1 cellular context compared by ENCODE assay signal in genomic region chr3:197749601-197750395, GRCh38.
TF ChIP-seq lines count a peak whose summit lies in the region.

A gene with protein sequence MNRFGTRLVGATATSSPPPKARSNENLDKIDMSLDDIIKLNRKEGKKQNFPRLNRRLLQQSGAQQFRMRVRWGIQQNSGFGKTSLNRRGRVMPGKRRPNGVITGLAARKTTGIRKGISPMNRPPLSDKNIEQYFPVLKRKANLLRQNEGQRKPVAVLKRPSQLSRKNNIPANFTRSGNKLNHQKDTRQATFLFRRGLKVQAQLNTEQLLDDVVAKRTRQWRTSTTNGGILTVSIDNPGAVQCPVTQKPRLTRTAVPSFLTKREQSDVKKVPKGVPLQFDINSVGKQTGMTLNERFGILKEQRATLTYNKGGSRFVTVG (plus strand): TSS chr3:197749883. CDS start chr3:197749972, 89 bp downstream.

TF ChIP-seq in HEK293, 187 proteins besides CTCF, POLR2A, EP300 and RAD21 (continued from another document and continues in another):
- TF ChIP-seq ZNF280D (tag by site-specific recombination; IDR thresholded peaks at IDR 0.05) = no peak
- no peak for TF ChIP-seq ZNF184 (tag by site-specific recombination; IDR thresholded peaks at IDR 0.05)
- no peak for TF ChIP-seq ZNF623 (tag by site-specific recombination; IDR thresholded peaks at IDR 0.05)
- TF ChIP-seq, protein P1, sequence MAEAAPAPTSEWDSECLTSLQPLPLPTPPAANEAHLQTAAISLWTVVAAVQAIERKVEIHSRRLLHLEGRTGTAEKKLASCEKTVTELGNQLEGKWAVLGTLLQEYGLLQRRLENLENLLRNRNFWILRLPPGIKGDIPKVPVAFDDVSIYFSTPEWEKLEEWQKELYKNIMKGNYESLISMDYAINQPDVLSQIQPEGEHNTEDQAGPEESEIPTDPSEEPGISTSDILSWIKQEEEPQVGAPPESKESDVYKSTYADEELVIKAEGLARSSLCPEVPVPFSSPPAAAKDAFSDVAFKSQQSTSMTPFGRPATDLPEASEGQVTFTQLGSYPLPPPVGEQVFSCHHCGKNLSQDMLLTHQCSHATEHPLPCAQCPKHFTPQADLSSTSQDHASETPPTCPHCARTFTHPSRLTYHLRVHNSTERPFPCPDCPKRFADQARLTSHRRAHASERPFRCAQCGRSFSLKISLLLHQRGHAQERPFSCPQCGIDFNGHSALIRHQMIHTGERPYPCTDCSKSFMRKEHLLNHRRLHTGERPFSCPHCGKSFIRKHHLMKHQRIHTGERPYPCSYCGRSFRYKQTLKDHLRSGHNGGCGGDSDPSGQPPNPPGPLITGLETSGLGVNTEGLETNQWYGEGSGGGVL (tag by site-specific recombination; IDR thresholded peaks at IDR 0.05) = peak; percentile 12; the same call in 1 of the 2 replicates
- TF ChIP-seq, protein P2, sequence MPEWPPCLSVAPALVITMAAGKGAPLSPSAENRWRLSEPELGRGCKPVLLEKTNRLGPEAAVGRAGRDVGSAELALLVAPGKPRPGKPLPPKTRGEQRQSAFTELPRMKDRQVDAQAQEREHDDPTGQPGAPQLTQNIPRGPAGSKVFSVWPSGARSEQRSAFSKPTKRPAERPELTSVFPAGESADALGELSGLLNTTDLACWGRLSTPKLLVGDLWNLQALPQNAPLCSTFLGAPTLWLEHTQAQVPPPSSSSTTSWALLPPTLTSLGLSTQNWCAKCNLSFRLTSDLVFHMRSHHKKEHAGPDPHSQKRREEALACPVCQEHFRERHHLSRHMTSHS (tag by site-specific recombination; IDR thresholded peaks at IDR 0.05) = no peak
- no peak for TF ChIP-seq ZNF292 (tag by site-specific recombination; IDR thresholded peaks at IDR 0.05; ENCODE audit: borderline replicate concordance, low read depth)
- no peak for TF ChIP-seq ZBTB48 (tag by site-specific recombination; IDR thresholded peaks at IDR 0.05)
- no peak for TF ChIP-seq ZNF626 (tag by site-specific recombination; IDR thresholded peaks at IDR 0.05)
- no peak for TF ChIP-seq ZNF121 (tag by site-specific recombination; IDR thresholded peaks at IDR 0.05)
- TF ChIP-seq KLF9 (tag by site-specific recombination; IDR thresholded peaks at IDR 0.05; ENCODE audit: low read depth) = peak; percentile 72
- TF ChIP-seq BCL11B (tag by site-specific recombination; IDR thresholded peaks at IDR 0.05; ENCODE audit: low read depth) = 0 out of 2 replicates have a peak, but pooled peaks have one; percentile 1
- no peak for TF ChIP-seq KLF1 (tag by site-specific recombination; IDR thresholded peaks at IDR 0.05)
- no peak for TF ChIP-seq SP2 (tag by site-specific recombination; IDR thresholded peaks at IDR 0.05)
- 0 out of 2 replicates have a peak, but pooled peaks have one; percentile 47 for TF ChIP-seq ZNF341 (tag by site-specific recombination; IDR thresholded peaks at IDR 0.05; ENCODE audit: low read depth)
- TF ChIP-seq, protein P3, sequence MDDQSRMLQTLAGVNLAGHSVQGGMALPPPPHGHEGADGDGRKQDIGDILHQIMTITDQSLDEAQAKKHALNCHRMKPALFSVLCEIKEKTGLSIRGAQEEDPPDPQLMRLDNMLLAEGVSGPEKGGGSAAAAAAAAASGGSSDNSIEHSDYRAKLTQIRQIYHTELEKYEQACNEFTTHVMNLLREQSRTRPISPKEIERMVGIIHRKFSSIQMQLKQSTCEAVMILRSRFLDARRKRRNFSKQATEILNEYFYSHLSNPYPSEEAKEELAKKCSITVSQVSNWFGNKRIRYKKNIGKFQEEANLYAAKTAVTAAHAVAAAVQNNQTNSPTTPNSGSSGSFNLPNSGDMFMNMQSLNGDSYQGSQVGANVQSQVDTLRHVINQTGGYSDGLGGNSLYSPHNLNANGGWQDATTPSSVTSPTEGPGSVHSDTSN (CRISPR knock-in tag; IDR thresholded peaks at IDR 0.05) = peak; percentile 80
- TF ChIP-seq BCL6B (tag by site-specific recombination; IDR thresholded peaks at IDR 0.05) = no peak
- 0 out of 2 replicates have a peak, but pooled peaks have one; percentile 40 for TF ChIP-seq ZNF629 (tag by site-specific recombination; IDR thresholded peaks at IDR 0.05)
- TF ChIP-seq ZNF530 (tag by site-specific recombination; IDR thresholded peaks at IDR 0.05; ENCODE audit: low read depth) = no peak
- TF ChIP-seq ZNF677 (tag by site-specific recombination; IDR thresholded peaks at IDR 0.05) = no peak
- no peak for TF ChIP-seq ZNF529 (tag by site-specific recombination; IDR thresholded peaks at IDR 0.05; ENCODE audit: insufficient replicate concordance)
- TF ChIP-seq ZNF404 (tag by site-specific recombination; IDR thresholded peaks at IDR 0.05) = no peak
- peak; percentile 52; the same call in 1 of the 2 replicates for TF ChIP-seq GLIS2 (tag by site-specific recombination; IDR thresholded peaks at IDR 0.05)
- no peak for TF ChIP-seq ZNF416 (tag by site-specific recombination; IDR thresholded peaks at IDR 0.05)
- TF ChIP-seq KLF17 (tag by site-specific recombination; IDR thresholded peaks at IDR 0.05) = no peak
- TF ChIP-seq TRIM28 (IDR thresholded peaks at IDR 0.05; ENCODE audit: borderline replicate concordance, low read length) = no peak
- peak; percentile 13; the same call in 1 of the 2 replicates for TF ChIP-seq ZNF610 (tag by site-specific recombination; IDR thresholded peaks at IDR 0.05; ENCODE audit: borderline replicate concordance)
- no peak for TF ChIP-seq ZNF221 (tag by site-specific recombination; IDR thresholded peaks at IDR 0.05; ENCODE audit: borderline replicate concordance)
- TF ChIP-seq ZBTB20 (tag by site-specific recombination; IDR thresholded peaks at IDR 0.05) = peak; percentile 68
- no peak for TF ChIP-seq ZNF585B (tag by site-specific recombination; IDR thresholded peaks at IDR 0.05)
- TF ChIP-seq ZNF10 (tag by site-specific recombination; IDR thresholded peaks at IDR 0.05) = peak; percentile 80
- TF ChIP-seq, protein P4, sequence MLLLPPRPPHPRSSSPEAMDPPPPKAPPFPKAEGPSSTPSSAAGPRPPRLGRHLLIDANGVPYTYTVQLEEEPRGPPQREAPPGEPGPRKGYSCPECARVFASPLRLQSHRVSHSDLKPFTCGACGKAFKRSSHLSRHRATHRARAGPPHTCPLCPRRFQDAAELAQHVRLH (tag by site-specific recombination; IDR thresholded peaks at IDR 0.05) = no peak
- 0 out of 2 replicates have a peak, but pooled peaks have one; percentile 66 for TF ChIP-seq GLI4 (tag by site-specific recombination; IDR thresholded peaks at IDR 0.05)
- TF ChIP-seq ZNF2 (tag by site-specific recombination; IDR thresholded peaks at IDR 0.05) = no peak
- TF ChIP-seq, protein P5, sequence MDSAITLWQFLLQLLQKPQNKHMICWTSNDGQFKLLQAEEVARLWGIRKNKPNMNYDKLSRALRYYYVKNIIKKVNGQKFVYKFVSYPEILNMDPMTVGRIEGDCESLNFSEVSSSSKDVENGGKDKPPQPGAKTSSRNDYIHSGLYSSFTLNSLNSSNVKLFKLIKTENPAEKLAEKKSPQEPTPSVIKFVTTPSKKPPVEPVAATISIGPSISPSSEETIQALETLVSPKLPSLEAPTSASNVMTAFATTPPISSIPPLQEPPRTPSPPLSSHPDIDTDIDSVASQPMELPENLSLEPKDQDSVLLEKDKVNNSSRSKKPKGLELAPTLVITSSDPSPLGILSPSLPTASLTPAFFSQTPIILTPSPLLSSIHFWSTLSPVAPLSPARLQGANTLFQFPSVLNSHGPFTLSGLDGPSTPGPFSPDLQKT (IDR thresholded peaks at IDR 0.05; ENCODE audit: borderline replicate concordance, low read depth, low read length) = no peak
- TF ChIP-seq, protein P6, sequence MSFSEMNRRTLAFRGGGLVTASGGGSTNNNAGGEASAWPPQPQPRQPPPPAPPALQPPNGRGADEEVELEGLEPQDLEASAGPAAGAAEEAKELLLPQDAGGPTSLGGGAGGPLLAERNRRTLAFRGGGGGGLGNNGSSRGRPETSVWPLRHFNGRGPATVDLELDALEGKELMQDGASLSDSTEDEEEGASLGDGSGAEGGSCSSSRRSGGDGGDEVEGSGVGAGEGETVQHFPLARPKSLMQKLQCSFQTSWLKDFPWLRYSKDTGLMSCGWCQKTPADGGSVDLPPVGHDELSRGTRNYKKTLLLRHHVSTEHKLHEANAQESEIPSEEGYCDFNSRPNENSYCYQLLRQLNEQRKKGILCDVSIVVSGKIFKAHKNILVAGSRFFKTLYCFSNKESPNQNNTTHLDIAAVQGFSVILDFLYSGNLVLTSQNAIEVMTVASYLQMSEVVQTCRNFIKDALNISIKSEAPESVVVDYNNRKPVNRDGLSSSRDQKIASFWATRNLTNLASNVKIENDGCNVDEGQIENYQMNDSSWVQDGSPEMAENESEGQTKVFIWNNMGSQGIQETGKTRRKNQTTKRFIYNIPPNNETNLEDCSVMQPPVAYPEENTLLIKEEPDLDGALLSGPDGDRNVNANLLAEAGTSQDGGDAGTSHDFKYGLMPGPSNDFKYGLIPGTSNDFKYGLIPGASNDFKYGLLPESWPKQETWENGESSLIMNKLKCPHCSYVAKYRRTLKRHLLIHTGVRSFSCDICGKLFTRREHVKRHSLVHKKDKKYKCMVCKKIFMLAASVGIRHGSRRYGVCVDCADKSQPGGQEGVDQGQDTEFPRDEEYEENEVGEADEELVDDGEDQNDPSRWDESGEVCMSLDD (tag by site-specific recombination; IDR thresholded peaks at IDR 0.05) = no peak
- no peak for TF ChIP-seq ZNF571 (tag by site-specific recombination; IDR thresholded peaks at IDR 0.05)
- no peak for TF ChIP-seq ZNF140 (tag by site-specific recombination; IDR thresholded peaks at IDR 0.05)
- TF ChIP-seq, protein P7, sequence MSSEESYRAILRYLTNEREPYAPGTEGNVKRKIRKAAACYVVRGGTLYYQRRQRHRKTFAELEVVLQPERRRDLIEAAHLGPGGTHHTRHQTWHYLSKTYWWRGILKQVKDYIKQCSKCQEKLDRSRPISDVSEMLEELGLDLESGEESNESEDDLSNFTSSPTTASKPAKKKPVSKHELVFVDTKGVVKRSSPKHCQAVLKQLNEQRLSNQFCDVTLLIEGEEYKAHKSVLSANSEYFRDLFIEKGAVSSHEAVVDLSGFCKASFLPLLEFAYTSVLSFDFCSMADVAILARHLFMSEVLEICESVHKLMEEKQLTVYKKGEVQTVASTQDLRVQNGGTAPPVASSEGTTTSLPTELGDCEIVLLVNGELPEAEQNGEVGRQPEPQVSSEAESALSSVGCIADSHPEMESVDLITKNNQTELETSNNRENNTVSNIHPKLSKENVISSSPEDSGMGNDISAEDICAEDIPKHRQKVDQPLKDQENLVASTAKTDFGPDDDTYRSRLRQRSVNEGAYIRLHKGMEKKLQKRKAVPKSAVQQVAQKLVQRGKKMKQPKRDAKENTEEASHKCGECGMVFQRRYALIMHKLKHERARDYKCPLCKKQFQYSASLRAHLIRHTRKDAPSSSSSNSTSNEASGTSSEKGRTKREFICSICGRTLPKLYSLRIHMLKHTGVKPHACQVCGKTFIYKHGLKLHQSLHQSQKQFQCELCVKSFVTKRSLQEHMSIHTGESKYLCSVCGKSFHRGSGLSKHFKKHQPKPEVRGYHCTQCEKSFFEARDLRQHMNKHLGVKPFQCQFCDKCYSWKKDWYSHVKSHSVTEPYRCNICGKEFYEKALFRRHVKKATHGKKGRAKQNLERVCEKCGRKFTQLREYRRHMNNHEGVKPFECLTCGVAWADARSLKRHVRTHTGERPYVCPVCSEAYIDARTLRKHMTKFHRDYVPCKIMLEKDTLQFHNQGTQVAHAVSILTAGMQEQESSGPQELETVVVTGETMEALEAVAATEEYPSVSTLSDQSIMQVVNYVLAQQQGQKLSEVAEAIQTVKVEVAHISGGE (tag by site-specific recombination; conservative IDR thresholded peaks at IDR 0.05; ENCODE audit: low read depth) = 0 out of 2 replicates have a peak, but pooled peaks have one; percentile 39
- TF ChIP-seq SP3 (tag by site-specific recombination; IDR thresholded peaks at IDR 0.05) = peak; percentile 43
- TF ChIP-seq, protein P8, sequence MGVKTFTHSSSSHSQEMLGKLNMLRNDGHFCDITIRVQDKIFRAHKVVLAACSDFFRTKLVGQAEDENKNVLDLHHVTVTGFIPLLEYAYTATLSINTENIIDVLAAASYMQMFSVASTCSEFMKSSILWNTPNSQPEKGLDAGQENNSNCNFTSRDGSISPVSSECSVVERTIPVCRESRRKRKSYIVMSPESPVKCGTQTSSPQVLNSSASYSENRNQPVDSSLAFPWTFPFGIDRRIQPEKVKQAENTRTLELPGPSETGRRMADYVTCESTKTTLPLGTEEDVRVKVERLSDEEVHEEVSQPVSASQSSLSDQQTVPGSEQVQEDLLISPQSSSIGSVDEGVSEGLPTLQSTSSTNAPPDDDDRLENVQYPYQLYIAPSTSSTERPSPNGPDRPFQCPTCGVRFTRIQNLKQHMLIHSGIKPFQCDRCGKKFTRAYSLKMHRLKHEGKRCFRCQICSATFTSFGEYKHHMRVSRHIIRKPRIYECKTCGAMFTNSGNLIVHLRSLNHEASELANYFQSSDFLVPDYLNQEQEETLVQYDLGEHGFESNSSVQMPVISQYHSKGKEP (tag by site-specific recombination; IDR thresholded peaks at IDR 0.05) = no peak
- no peak for TF ChIP-seq ZNF248 (tag by site-specific recombination; IDR thresholded peaks at IDR 0.05)
